ENCODE assay signal across 22 cellular contexts in genomic region chr2:238716585-238716984, GRCh38.
"Had no signal": no experiment of that assay in that cellular context is flagged by ENCODE, and none has a peak within 500 bp of the region (broad histone marks: within the 10 kb centered on the region; RNA-seq: fewer than 3 reads in every experiment).

No MANE protein-coding gene starts in this region.

- H2AFZ ChIP-seq: parathyroid adenoma had no signal

- H3K4me1 ChIP-seq: gastrocnemius medialis, parathyroid adenoma, prostate gland, spleen, thyroid gland had no signal

- H3K79me2 ChIP-seq: parathyroid adenoma had no signal

- H3K27me3 ChIP-seq: thyroid gland had no signal

- H3K36me3 ChIP-seq: gastrocnemius medialis, prostate gland, spleen, thyroid gland had no signal

- H3K4me3 ChIP-seq: coronary artery, gastrocnemius medialis, prostate gland, spleen, thyroid gland had no signal

- H3K9me3 Mint-ChIP-seq: stimulated activated naive B cell treated with anti-CD40 and anti-IgM and Interleukin-4, amounts not matched to agents 10 μg/mL and 1 μg/mL and 100 μg/mL, for 72 hours; type B pancreatic cell had no signal

- H3K27ac Mint-ChIP-seq: naive B cell; stimulated activated naive B cell treated with anti-CD40 and anti-IgM and Interleukin-4, amounts not matched to agents 10 μg/mL and 1 μg/mL and 100 μg/mL, for 72 hours; type B pancreatic cell had no signal

- FAIRE-seq: endometrium, urothelium cell line had no signal

- H3K4me3 Mint-ChIP-seq: nephron progenitor cell; stimulated activated naive B cell treated with anti-CD40 and anti-IgM and Interleukin-4, amounts not matched to agents 10 μg/mL and 1 μg/mL and 100 μg/mL, for 72 hours; type B pancreatic cell had no signal

- H3K9ac ChIP-seq: parathyroid adenoma had no signal

- H3K4me1 Mint-ChIP-seq: naive B cell; stimulated activated naive B cell treated with anti-CD40 and anti-IgM and Interleukin-4, amounts not matched to agents 10 μg/mL and 1 μg/mL and 100 μg/mL, for 72 hours had no signal

- H3K9me3 ChIP-seq: gastrocnemius medialis, prostate gland, spleen, thyroid gland had no signal

- H3K27ac ChIP-seq: coronary artery, gastrocnemius medialis, parathyroid adenoma, prostate gland, spleen, thyroid gland had no signal

- DNase-seq: central memory CD4-positive, alpha-beta T cell; effector CD8-positive, alpha-beta T cell; gastrocnemius medialis; left colon; left ventricle myocardium superior; mesendoderm; naive B cell; nephron progenitor cell; retina; spleen; stimulated activated CD4-positive, alpha-beta T cell treated with anti-CD3 and anti-CD28 coated beads, Interleukin-2, amount 100 ng/mL, for 24 hours; stimulated activated CD4-positive, alpha-beta T cell treated with anti-CD3 and anti-CD28 coated beads, Interleukin-4, amount 100 ng/mL, for 4 hours; stimulated activated naive B cell treated with anti-CD40 and anti-IgM and Interleukin-4, amounts not matched to agents 10 μg/mL and 1 μg/mL and 100 μg/mL, for 72 hours; thyroid gland had no signal

- ATAC-seq: esophagus mucosa; gastrocnemius medialis; left colon; left ventricle myocardium superior; sciatic nerve; stimulated activated naive B cell treated with anti-CD40 and anti-IgM and Interleukin-4, amounts not matched to agents 10 μg/mL and 1 μg/mL and 100 μg/mL, for 72 hours had no signal
